Comparison of ENCODE assay signal across 1 cellular context in genomic region chr3:14138109-14138877, GRCh38.
TF ChIP-seq lines count a peak whose summit lies in the region.

No MANE protein-coding gene starts in this region.

TF ChIP-seq in GM12878, 131 proteins besides CTCF, POLR2A, EP300 and RAD21:
- TF ChIP-seq SIX5 (IDR thresholded peaks at IDR 0.05; ENCODE audit: low read depth, low read length, severe bottlenecking) (no peak), MTA3 (IDR thresholded peaks at IDR 0.05; ENCODE audit: borderline replicate concordance, low read length) (no peak), BRCA1 (IDR thresholded peaks at IDR 0.05; ENCODE audit: low read depth, low read length) (no peak), HDAC6 (IDR thresholded peaks at IDR 0.05; ENCODE audit: unreplicated experiment) (no peak), BCLAF1 (IDR thresholded peaks at IDR 0.05) (no peak), RELA (IDR thresholded peaks at IDR 0.05; ENCODE audit: borderline replicate concordance, partially characterized antibody) (no peak), REST (IDR thresholded peaks at IDR 0.05; ENCODE audit: low read depth, low read length) (no peak), JUND (IDR thresholded peaks at IDR 0.05; ENCODE audit: low read depth, low read length) (no peak), ZZZ3 (IDR thresholded peaks at IDR 0.05; ENCODE audit: control insufficient read depth, insufficient read length, low read depth) (no peak), E4F1 (IDR thresholded peaks at IDR 0.05; ENCODE audit: borderline replicate concordance, partially characterized antibody) (no peak), SKIL (IDR thresholded peaks at IDR 0.05; ENCODE audit: low read depth, poor library complexity, severe bottlenecking) (no peak), KDM1A (IDR thresholded peaks at IDR 0.05; ENCODE audit: borderline replicate concordance) (no peak), NR2F1 (conservative IDR thresholded peaks at IDR 0.05) (no peak), CEBPB (IDR thresholded peaks at IDR 0.05; ENCODE audit: borderline replicate concordance in 1 of 2, low read depth in 2 of 2, low read length in 2 of 2) (no peak)
